In the genomic region with DNA sequence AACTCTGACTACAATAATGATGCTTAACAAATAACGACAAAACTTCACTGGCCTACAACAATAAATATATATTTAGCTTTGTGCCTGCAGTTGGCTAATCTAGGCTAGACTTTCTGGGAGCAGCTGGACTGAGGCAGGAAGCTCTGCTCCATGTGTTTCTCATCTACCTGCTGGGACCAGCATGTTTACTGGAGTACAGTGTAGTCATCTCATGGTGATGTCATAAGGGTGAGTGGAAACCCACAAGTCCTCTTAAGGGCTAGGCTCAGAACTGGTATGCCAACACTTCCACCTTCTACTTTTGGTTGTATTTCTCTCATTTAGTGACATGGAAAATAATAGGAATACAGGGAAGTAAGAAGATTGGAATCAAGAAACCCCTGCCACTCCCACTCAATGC, we compare ENCODE assay signal across 2 cellular contexts.
TF ChIP-seq lines count a peak whose summit lies in the region.

No MANE protein-coding gene starts in this region.

TF ChIP-seq in HEK293, 187 proteins besides CTCF, POLR2A, EP300 and RAD21 (continued from another document and continues in another):
- TF ChIP-seq GLI4 (tag by site-specific recombination; IDR thresholded peaks at IDR 0.05) (no peak), SP2 (tag by site-specific recombination; IDR thresholded peaks at IDR 0.05) (no peak), ZNF202 (tag by site-specific recombination; IDR thresholded peaks at IDR 0.05; ENCODE audit: borderline replicate concordance) (no peak), KLF7 (tag by site-specific recombination; IDR thresholded peaks at IDR 0.05; ENCODE audit: borderline replicate concordance) (no peak), SCRT1 (tag by site-specific recombination; IDR thresholded peaks at IDR 0.05; ENCODE audit: borderline replicate concordance) (no peak), ZNF549 (tag by site-specific recombination; IDR thresholded peaks at IDR 0.05) (no peak), ZFP69B (tag by site-specific recombination; IDR thresholded peaks at IDR 0.05) (no peak), ZNF350 (tag by site-specific recombination; IDR thresholded peaks at IDR 0.05) (no peak), ZNF138 (tag by site-specific recombination; IDR thresholded peaks at IDR 0.05; ENCODE audit: borderline replicate concordance) (no peak), ZNF670 (tag by site-specific recombination; IDR thresholded peaks at IDR 0.05; ENCODE audit: low read depth) (no peak), ZEB2 (tag by site-specific recombination; IDR thresholded peaks at IDR 0.05) (no peak), HOXD13 (CRISPR knock-in tag; IDR thresholded peaks at IDR 0.05; ENCODE audit: borderline replicate concordance) (no peak), ZNF529 (tag by site-specific recombination; IDR thresholded peaks at IDR 0.05; ENCODE audit: insufficient replicate concordance) (no peak), TCF7L2 (IDR thresholded peaks at IDR 0.05; ENCODE audit: borderline replicate concordance, low read depth, low read length) (no peak), OSR2 (tag by site-specific recombination; IDR thresholded peaks at IDR 0.05) (no peak), GLIS2 (tag by site-specific recombination; IDR thresholded peaks at IDR 0.05) (no peak), ZNF654 (tag by site-specific recombination; IDR thresholded peaks at IDR 0.05; ENCODE audit: low read depth) (no peak), OVOL3 (tag by site-specific recombination; IDR thresholded peaks at IDR 0.05) (no peak), ZNF37A (tag by site-specific recombination; IDR thresholded peaks at IDR 0.05) (no peak), KLF10 (tag by site-specific recombination; IDR thresholded peaks at IDR 0.05) (no peak), GLIS1 (tag by site-specific recombination; IDR thresholded peaks at IDR 0.05) (no peak), ZNF394 (tag by site-specific recombination; IDR thresholded peaks at IDR 0.05; ENCODE audit: borderline replicate concordance) (0 out of 2 replicates have a peak, but pooled peaks have one; percentile 26), GFI1B (tag by site-specific recombination; IDR thresholded peaks at IDR 0.05) (no peak), ZSCAN30 (tag by site-specific recombination; IDR thresholded peaks at IDR 0.05) (no peak), ZNF629 (tag by site-specific recombination; IDR thresholded peaks at IDR 0.05) (peak; percentile 37; the same call in 1 of the 2 replicates), ZNF354C (tag by site-specific recombination; IDR thresholded peaks at IDR 0.05; ENCODE audit: borderline replicate concordance, low read depth) (no peak)
- TF ChIP-seq, protein P1, sequence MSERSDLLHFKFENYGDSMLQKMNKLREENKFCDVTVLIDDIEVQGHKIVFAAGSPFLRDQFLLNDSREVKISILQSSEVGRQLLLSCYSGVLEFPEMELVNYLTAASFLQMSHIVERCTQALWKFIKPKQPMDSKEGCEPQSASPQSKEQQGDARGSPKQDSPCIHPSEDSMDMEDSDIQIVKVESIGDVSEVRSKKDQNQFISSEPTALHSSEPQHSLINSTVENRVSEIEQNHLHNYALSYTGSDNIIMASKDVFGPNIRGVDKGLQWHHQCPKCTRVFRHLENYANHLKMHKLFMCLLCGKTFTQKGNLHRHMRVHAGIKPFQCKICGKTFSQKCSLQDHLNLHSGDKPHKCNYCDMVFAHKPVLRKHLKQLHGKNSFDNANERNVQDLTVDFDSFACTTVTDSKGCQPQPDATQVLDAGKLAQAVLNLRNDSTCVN (tag by site-specific recombination; optimal IDR thresholded peaks at IDR 0.05), result no peak
- TF ChIP-seq, protein P2, sequence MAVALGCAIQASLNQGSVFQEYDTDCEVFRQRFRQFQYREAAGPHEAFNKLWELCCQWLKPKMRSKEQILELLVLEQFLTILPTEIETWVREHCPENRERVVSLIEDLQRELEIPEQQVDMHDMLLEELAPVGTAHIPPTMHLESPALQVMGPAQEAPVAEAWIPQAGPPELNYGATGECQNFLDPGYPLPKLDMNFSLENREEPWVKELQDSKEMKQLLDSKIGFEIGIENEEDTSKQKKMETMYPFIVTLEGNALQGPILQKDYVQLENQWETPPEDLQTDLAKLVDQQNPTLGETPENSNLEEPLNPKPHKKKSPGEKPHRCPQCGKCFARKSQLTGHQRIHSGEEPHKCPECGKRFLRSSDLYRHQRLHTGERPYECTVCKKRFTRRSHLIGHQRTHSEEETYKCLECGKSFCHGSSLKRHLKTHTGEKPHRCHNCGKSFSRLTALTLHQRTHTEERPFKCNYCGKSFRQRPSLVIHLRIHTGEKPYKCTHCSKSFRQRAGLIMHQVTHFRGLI (tag by site-specific recombination; IDR thresholded peaks at IDR 0.05), result no peak
- TF ChIP-seq, protein P3, sequence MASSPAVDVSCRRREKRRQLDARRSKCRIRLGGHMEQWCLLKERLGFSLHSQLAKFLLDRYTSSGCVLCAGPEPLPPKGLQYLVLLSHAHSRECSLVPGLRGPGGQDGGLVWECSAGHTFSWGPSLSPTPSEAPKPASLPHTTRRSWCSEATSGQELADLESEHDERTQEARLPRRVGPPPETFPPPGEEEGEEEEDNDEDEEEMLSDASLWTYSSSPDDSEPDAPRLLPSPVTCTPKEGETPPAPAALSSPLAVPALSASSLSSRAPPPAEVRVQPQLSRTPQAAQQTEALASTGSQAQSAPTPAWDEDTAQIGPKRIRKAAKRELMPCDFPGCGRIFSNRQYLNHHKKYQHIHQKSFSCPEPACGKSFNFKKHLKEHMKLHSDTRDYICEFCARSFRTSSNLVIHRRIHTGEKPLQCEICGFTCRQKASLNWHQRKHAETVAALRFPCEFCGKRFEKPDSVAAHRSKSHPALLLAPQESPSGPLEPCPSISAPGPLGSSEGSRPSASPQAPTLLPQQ (tag by site-specific recombination; IDR thresholded peaks at IDR 0.05), result 0 out of 2 replicates have a peak, but pooled peaks have one; percentile 28
- TF ChIP-seq, protein P4, sequence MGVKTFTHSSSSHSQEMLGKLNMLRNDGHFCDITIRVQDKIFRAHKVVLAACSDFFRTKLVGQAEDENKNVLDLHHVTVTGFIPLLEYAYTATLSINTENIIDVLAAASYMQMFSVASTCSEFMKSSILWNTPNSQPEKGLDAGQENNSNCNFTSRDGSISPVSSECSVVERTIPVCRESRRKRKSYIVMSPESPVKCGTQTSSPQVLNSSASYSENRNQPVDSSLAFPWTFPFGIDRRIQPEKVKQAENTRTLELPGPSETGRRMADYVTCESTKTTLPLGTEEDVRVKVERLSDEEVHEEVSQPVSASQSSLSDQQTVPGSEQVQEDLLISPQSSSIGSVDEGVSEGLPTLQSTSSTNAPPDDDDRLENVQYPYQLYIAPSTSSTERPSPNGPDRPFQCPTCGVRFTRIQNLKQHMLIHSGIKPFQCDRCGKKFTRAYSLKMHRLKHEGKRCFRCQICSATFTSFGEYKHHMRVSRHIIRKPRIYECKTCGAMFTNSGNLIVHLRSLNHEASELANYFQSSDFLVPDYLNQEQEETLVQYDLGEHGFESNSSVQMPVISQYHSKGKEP (tag by site-specific recombination; IDR thresholded peaks at IDR 0.05), result no peak

TF ChIP-seq in K562, 482 proteins besides CTCF, POLR2A, EP300 and RAD21 (continued from another document):
- TF ChIP-seq, protein P5, sequence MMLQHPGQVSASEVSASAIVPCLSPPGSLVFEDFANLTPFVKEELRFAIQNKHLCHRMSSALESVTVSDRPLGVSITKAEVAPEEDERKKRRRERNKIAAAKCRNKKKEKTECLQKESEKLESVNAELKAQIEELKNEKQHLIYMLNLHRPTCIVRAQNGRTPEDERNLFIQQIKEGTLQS (IDR thresholded peaks at IDR 0.05), result peak; percentile 39; the same call in 1 of the 2 replicates
- TF ChIP-seq, protein P5 (CRISPR knock-in tag; conservative IDR thresholded peaks at IDR 0.05), result no peak
- TF ChIP-seq ZKSCAN3 (CRISPR knock-in tag; IDR thresholded peaks at IDR 0.05) (peak; percentile 21; the same call in 1 of the 2 replicates), SMAD1 (IDR thresholded peaks at IDR 0.05; ENCODE audit: low read depth, low read length, partially characterized antibody) (no peak), SMC3 (conservative IDR thresholded peaks at IDR 0.05; ENCODE audit: insufficient read depth, low read depth, low read length) (no peak), ZFP30 (CRISPR knock-in tag; IDR thresholded peaks at IDR 0.05; ENCODE audit: borderline replicate concordance) (no peak)
- TF ChIP-seq, protein P1 (CRISPR knock-in tag; IDR thresholded peaks at IDR 0.05), result no peak
